In genomic region chr2:10079931-10080535, GRCh38 we compare ENCODE assay signal across 8 cellular contexts. TPM values are rescaled to one million over a fixed set of nuclear protein-coding genes. Genes with fewer than 3 reads are reported as not detected.
DNase-seq lines count a peak whose midpoint lies in the region; ATAC-seq and TF ChIP-seq lines count a peak whose summit lies in the region.

Gene CYS1 (minus strand): TSS chr2:10080411. CDS start chr2:10080223, 188 bp downstream.

- H3K27ac ChIP-seq in gastrocnemius medialis = peak within 1 kb of the TSS in 1 of 4 donors; percentile 19

- peak; percentile 26 for ATAC-seq in HG03139 (IDR thresholded peaks at IDR 0.05; ENCODE audit: unreplicated experiment)
- ATAC-seq in activated T-helper 17 cell treated with anti-CD3 and anti-CD28 coated beads, Interleukin-2, amount 50 U/mL, for 72 hours (replicated peaks) = peak; percentile 45
- peak; percentile 58 for ATAC-seq in left ventricle myocardium superior
- ATAC-seq in gastrocnemius medialis = peak; percentile 24 to 29

- TF ChIP-seq POLR2A in gastrocnemius medialis (IDR thresholded peaks at IDR 0.05) = no peak

- no peaks in the 10 kb centered on the region for H3K9me3 Mint-ChIP-seq in activated T-helper 17 cell treated with anti-CD3 and anti-CD28 coated beads, Interleukin-2, amount 50 U/mL, for 72 hours

- H3K4me1 Mint-ChIP-seq in activated T-helper 17 cell treated with anti-CD3 and anti-CD28 coated beads, Interleukin-2, amount 50 U/mL, for 72 hours = no peaks in the 10 kb centered on the region

- H3K4me3 Mint-ChIP-seq in activated T-helper 17 cell treated with anti-CD3 and anti-CD28 coated beads, Interleukin-2, amount 50 U/mL, for 72 hours = peak within 1 kb of the TSS; percentile 68

- H3K9me3 ChIP-seq in gastrocnemius medialis = no peaks in the 10 kb centered on the region

- TF ChIP-seq CTCF in GM12874 (IDR thresholded peaks at IDR 0.05; ENCODE audit: insufficient read depth, low read depth, low read length) (peak; percentile 59), gastrocnemius medialis (IDR thresholded peaks at IDR 0.05 in 4 of 5, conservative IDR thresholded peaks at IDR 0.05 in 1 of 5) (no peak)

- H3K4me3 ChIP-seq in gastrocnemius medialis = peak within 1 kb of the TSS; percentile 17 to 57 (median 48)

- in situ Hi-C loops in gastrocnemius medialis (cut with MboI; ENCODE audit: low sequenced_read_pairs in 4 of 4) = no loop called here

- H3K36me3 ChIP-seq in gastrocnemius medialis = no peaks in the 10 kb centered on the region

- DNase-seq in 8988T = peak; percentile 88
- peak; percentile 54 for DNase-seq in left ventricle myocardium superior
- no peak for DNase-seq in gastrocnemius medialis
- no peak for DNase-seq in LoVo (ENCODE audit: low spot score)
- DNase-seq in dedifferentiated amniotic fluid mesenchymal stem cell (ENCODE audit: extremely low spot score) = no peak

- peaks cover 53% of the 10 kb centered on the region for H3K27me3 Mint-ChIP-seq in activated T-helper 17 cell treated with anti-CD3 and anti-CD28 coated beads, Interleukin-2, amount 50 U/mL, for 72 hours

- peaks cover 50 to 65% (median 61%) of the 10 kb centered on the region in 3 donors for H3K27me3 ChIP-seq in gastrocnemius medialis

- intact Hi-C loops in left ventricle myocardium superior (cut with micrococcal nuclease) (no loop called here), gastrocnemius medialis (cut with DNase I; ENCODE audit: low total_unique reads) (no loop called here)

- no peaks in the 10 kb centered on the region for H3K36me3 Mint-ChIP-seq in activated T-helper 17 cell treated with anti-CD3 and anti-CD28 coated beads, Interleukin-2, amount 50 U/mL, for 72 hours (ENCODE audit: low read depth)

- H3K27ac Mint-ChIP-seq in activated T-helper 17 cell treated with anti-CD3 and anti-CD28 coated beads, Interleukin-2, amount 50 U/mL, for 72 hours = no peak within 1 kb of the TSS

- H3K4me1 ChIP-seq in gastrocnemius medialis = peaks cover 4 to 9% of the 10 kb centered on the region in 2 donors

RNA-seq across cellular contexts. Expression of gene CYS1, which starts in this region (rescaled TPM):
- total RNA-seq in activated T-helper 17 cell treated with anti-CD3 and anti-CD28 coated beads, Interleukin-2, amount 50 U/mL, for 72 hours = under 1 TPM in 1 of 2 donors, not detected in 1; 0.09 TPM
- total RNA-seq in left ventricle myocardium superior (3.0 TPM), gastrocnemius medialis (under 1 TPM in 3 of 4 donors, not detected in 1; 0.10 to 0.42 (median 0.18) TPM)

Comparison
In these comparisons a context has a peak if more than half of its experiments do, and no peak if none do; other contexts are left out.
1. Peak in ATAC-seq in activated T-helper 17 cell treated with anti-CD3 and anti-CD28 coated beads, Interleukin-2, amount 50 U/mL, for 72 hours; RNA of the gene not detected or under 1 TPM.
2. Peak in ATAC-seq and H3K4me3 ChIP-seq in gastrocnemius medialis; RNA of the gene not detected or under 1 TPM.
3. DNase-seq: peak in 8988T (single experiment) and left ventricle myocardium superior (single experiment); none in gastrocnemius medialis (0 of 2), LoVo (single experiment) and dedifferentiated amniotic fluid mesenchymal stem cell (single experiment).
4. Peak in every context shown above with its lines, with median percentiles within 50 percentile points of each other: ATAC-seq.